ENCODE assay signal across 27 cellular contexts in genomic region chr3:161293381-161293780, GRCh38.
DNase-seq lines count a peak whose midpoint lies in the region; ATAC-seq, FAIRE-seq and TF ChIP-seq lines count a peak whose summit lies in the region.
"Had no signal": no experiment of that assay in that cellular context is flagged by ENCODE, and none has a peak within 500 bp of the region (broad histone marks: within the 10 kb centered on the region; RNA-seq: fewer than 3 reads in every experiment).

No MANE protein-coding gene starts in this region.

- CTCF ChIA-PET in GM12878 (lab: Yijun Ruan, JAX) = interaction anchor here (0.5 to 2.9 kb wide), 4 partner anchors 8 to 1146 kb away, joined by 3 to 8 read pairs (median 3); no protein-coding TSS in a partner anchor

- H3K27ac ChIP-seq in GM23338 (ENCODE audit: low read depth) (no peak overlapping the region), GM12878 (ENCODE audit: control insufficient read depth, insufficient read depth) (no peak overlapping the region), substantia nigra (ENCODE audit: low read depth, low read length, poor library complexity, severe bottlenecking) (no peak overlapping the region)
- H3K27ac ChIP-seq: BLaER1 had no signal

- no peak overlapping the region for H3K27ac Mint-ChIP-seq in GM23338
- no peak overlapping the region for H3K27ac Mint-ChIP-seq in stimulated activated effector memory CD8-positive, alpha-beta T cell treated with anti-CD3 and anti-CD28 coated beads, Interleukin-12 subunit alpha, Interleukin-12 subunit beta, amount 100 ng/mL, for 72 hours
- no peak overlapping the region for H3K27ac Mint-ChIP-seq in stimulated activated naive CD8-positive, alpha-beta T cell treated with anti-CD3 and anti-CD28 coated beads, Interleukin-15, amount 100 ng/mL, for 72 hours
- H3K27ac Mint-ChIP-seq: CD14-positive monocyte; CD4-positive, CD25-positive, alpha-beta regulatory T cell had no signal

- 35% methylated on average over 2 of the region's 2 CpGs for WGBS in GM12878 (ENCODE audit: insufficient coverage, insufficient replicate concordance, low lambda C conversion rate, missing lambda C conversion rate)

- no peaks in the 10 kb centered on the region for H3K27me3 ChIP-seq in GM23338 (ENCODE audit: insufficient read depth)
- H3K27me3 ChIP-seq in GM12878 (replicated peaks in 1 of 2; ENCODE audit: control insufficient read depth in 2 of 2, insufficient read depth in 2 of 2, low read length in 1 of 2) = no peaks in the 10 kb centered on the region
- H3K27me3 ChIP-seq: BE2C, BLaER1 had no signal

- no peaks in the 10 kb centered on the region; the same call in 1 of the 3 replicates for H3K4me1 Mint-ChIP-seq in GM23338
- no peaks in the 10 kb centered on the region for H3K4me1 Mint-ChIP-seq in stimulated activated effector memory CD8-positive, alpha-beta T cell treated with anti-CD3 and anti-CD28 coated beads, Interleukin-12 subunit alpha, Interleukin-12 subunit beta, amount 100 ng/mL, for 72 hours
- no peaks in the 10 kb centered on the region for H3K4me1 Mint-ChIP-seq in stimulated activated naive CD8-positive, alpha-beta T cell treated with anti-CD3 and anti-CD28 coated beads, Interleukin-15, amount 100 ng/mL, for 72 hours
- H3K4me1 Mint-ChIP-seq: CD14-positive monocyte; CD4-positive, alpha-beta memory T cell; CD4-positive, CD25-positive, alpha-beta regulatory T cell; CD8-positive, alpha-beta memory T cell had no signal

- BruUV-seq in GM12878 (replicated peaks; lab: Mats Ljungman, UMichigan) = no TSS peak

- H3K4me3 ChIP-seq in GM23338 (no peak overlapping the region), GM12878 (no peak overlapping the region)
- H3K4me3 ChIP-seq: BLaER1 had no signal

- no peak for TF ChIP-seq POLR2A in GM12878 (IDR thresholded peaks at IDR 0.05; ENCODE audit: low read depth, low read length)

- no peaks in the 10 kb centered on the region for H3K9me2 ChIP-seq in GM23338 (ENCODE audit: insufficient read depth)

- POLR2A ChIA-PET in GM12878 (lab: Charles Lee) = no interaction called here

- RAD21 ChIA-PET in GM12878 (lab: Charles Lee; ENCODE audit: unreplicated experiment) = interaction anchor here (1.0 to 1.3 kb wide), 2 partner anchors 19 to 114 kb away, joined by 3 read pairs; no protein-coding TSS in a partner anchor

- H3K36me3 ChIP-seq in GM23338 (ENCODE audit: insufficient read depth) (peaks cover 3% of the 10 kb centered on the region; the same call in 1 of the 2 replicates), GM12878 (ENCODE audit: control insufficient read depth in 2 of 2, insufficient read depth in 2 of 2, low read length in 1 of 2) (no peaks in the 10 kb centered on the region)
- H3K36me3 ChIP-seq: BE2C, BLaER1 had no signal

- H3K9me3 ChIP-seq in GM12878 (replicated peaks; ENCODE audit: control insufficient read depth, insufficient read depth, low read length) = peaks cover 3% of the 10 kb centered on the region; the same call in 1 of the 3 replicates
- H3K9me3 ChIP-seq: BE2C had no signal

- H4K20me1 ChIP-seq in GM23338 (replicated peaks; ENCODE audit: insufficient read depth) (no peaks in the 10 kb centered on the region), GM12878 (ENCODE audit: control insufficient read depth, insufficient read depth) (no peaks in the 10 kb centered on the region)
- H4K20me1 ChIP-seq: BLaER1 had no signal

- FAIRE-seq in GM12878 (lab: Jason Lieb, UNC) = no peak
- FAIRE-seq: A204.1, GM12891, GM19239 had no signal

- ATAC-seq in GM21447 (IDR thresholded peaks at IDR 0.05; ENCODE audit: unreplicated experiment) = peak; percentile 49
- ATAC-seq in GM23338 = peak; percentile 50; the same call in 1 of the 3 replicates
- peak; percentile 38; the same call in 1 of the 3 replicates for ATAC-seq in GM12878
- ATAC-seq in stimulated activated effector memory CD8-positive, alpha-beta T cell treated with anti-CD3 and anti-CD28 coated beads, Interleukin-12 subunit alpha, Interleukin-12 subunit beta, amount 100 ng/mL, for 72 hours = no peak
- no peak for ATAC-seq in stimulated activated naive CD8-positive, alpha-beta T cell treated with anti-CD3 and anti-CD28 coated beads, Interleukin-15, amount 100 ng/mL, for 72 hours

- H3K9me3 Mint-ChIP-seq in GM23338 = peaks cover 16% of the 10 kb centered on the region
- peaks cover 5% of the 10 kb centered on the region for H3K9me3 Mint-ChIP-seq in stimulated activated effector memory CD8-positive, alpha-beta T cell treated with anti-CD3 and anti-CD28 coated beads, Interleukin-12 subunit alpha, Interleukin-12 subunit beta, amount 100 ng/mL, for 72 hours
- H3K9me3 Mint-ChIP-seq in stimulated activated naive CD8-positive, alpha-beta T cell treated with anti-CD3 and anti-CD28 coated beads, Interleukin-15, amount 100 ng/mL, for 72 hours = peaks cover 12 to 17% of the 10 kb centered on the region in 2 donors

- no peak overlapping the region for H3K9ac ChIP-seq in GM12878 (ENCODE audit: control insufficient read depth, insufficient read depth, low read length)
- H3K9ac ChIP-seq: BLaER1 had no signal

- TF ChIP-seq EP300 in GM12878 (IDR thresholded peaks at IDR 0.05; ENCODE audit: borderline replicate concordance in 1 of 2, control insufficient read depth in 1 of 2, low read depth in 2 of 2, low read length in 2 of 2) = no peak

- no peaks in the 10 kb centered on the region for H3K27me3 Mint-ChIP-seq in GM23338 (ENCODE audit: insufficient read depth, low read depth, poor library complexity)
- peaks cover 22% of the 10 kb centered on the region for H3K27me3 Mint-ChIP-seq in stimulated activated naive CD8-positive, alpha-beta T cell treated with anti-CD3 and anti-CD28 coated beads, Interleukin-15, amount 100 ng/mL, for 72 hours

- SMC1A ChIA-PET in GM12878 (lab: Charles Lee; ENCODE audit: uncharacterized antibody, unreplicated experiment) = interaction anchor here (0.9 to 1.6 kb wide), 2 partner anchors 18 to 44 kb away, joined by 4 read pairs; no protein-coding TSS in a partner anchor

- in situ Hi-C loops in GM12878 (cut with MboI) = no loop called here

- DNase-seq in GM23338 (ENCODE audit: low spot score) (no peak), NCI-H69 (lab: John Stamatoyannopoulos, UW) (peak; percentile 1), GM12878 (ENCODE audit: low read depth, low spot score) (no peak), mucosa of gallbladder (ENCODE audit: low spot score) (no peak), substantia nigra (lab: John Stamatoyannopoulos, UW) (no peak)
- DNase-seq in stimulated activated effector memory CD8-positive, alpha-beta T cell treated with anti-CD3 and anti-CD28 coated beads, Interleukin-12 subunit alpha, Interleukin-12 subunit beta, amount 100 ng/mL, for 72 hours (ENCODE audit: low spot score in 2 of 2) = no peak
- no peak for DNase-seq in stimulated activated naive CD8-positive, alpha-beta T cell treated with anti-CD3 and anti-CD28 coated beads, Interleukin-15, amount 100 ng/mL, for 72 hours
- DNase-seq: 8988T; ACHN; BE2C; C1 segment of cervical spinal cord; CD4-positive, alpha-beta memory T cell; CD4-positive, CD25-positive, alpha-beta regulatory T cell; CD8-positive, alpha-beta memory T cell; COR-L47; DMS153; DMS53; DMS79; DND-41; EL; GDM1 had no signal

- intact Hi-C loops in GM12878 (cut with micrococcal nuclease; ENCODE audit: unreplicated experiment) = no loop called here

- no peaks in the 10 kb centered on the region for H3K79me2 ChIP-seq in GM23338 (replicated peaks; ENCODE audit: insufficient read depth)
- no peaks in the 10 kb centered on the region for H3K79me2 ChIP-seq in GM12878 (ENCODE audit: control insufficient read depth, insufficient read depth, low read length)

- no peaks in the 10 kb centered on the region for H3K4me1 ChIP-seq in GM23338 (ENCODE audit: insufficient read depth)
- H3K4me1 ChIP-seq in GM12878 (ENCODE audit: control insufficient read depth, insufficient read depth, low read length) = no peaks in the 10 kb centered on the region
- H3K4me1 ChIP-seq: BE2C had no signal

- TF ChIP-seq CTCF in GM23338 (conservative IDR thresholded peaks at IDR 0.05; ENCODE audit: low read depth in 2 of 2) (no peak), GM12878 (IDR thresholded peaks at IDR 0.05 in 2 of 3, conservative IDR thresholded peaks at IDR 0.05 in 1 of 3; ENCODE audit: control insufficient read depth in 2 of 3, extremely low read depth in 1 of 3, insufficient read depth in 1 of 3, low read depth in 3 of 3, low read length in 3 of 3) (no peak)

- peak overlapping the region; percentile 54; the same call in 1 of the 2 replicates for H2AFZ ChIP-seq in GM23338
- no peak overlapping the region for H2AFZ ChIP-seq in GM12878 (ENCODE audit: control insufficient read depth, low read depth, low read length)

- no peak overlapping the region for H3K4me2 ChIP-seq in GM23338
- H3K4me2 ChIP-seq in GM12878 (ENCODE audit: control insufficient read depth, insufficient read depth) = no peak overlapping the region
- H3K4me2 ChIP-seq: BLaER1 had no signal

- H3K36me3 Mint-ChIP-seq in GM23338 (ENCODE audit: low read depth) = peaks cover 20% of the 10 kb centered on the region
- H3K36me3 Mint-ChIP-seq in stimulated activated effector memory CD8-positive, alpha-beta T cell treated with anti-CD3 and anti-CD28 coated beads, Interleukin-12 subunit alpha, Interleukin-12 subunit beta, amount 100 ng/mL, for 72 hours = no peaks in the 10 kb centered on the region
- H3K36me3 Mint-ChIP-seq: CD14-positive monocyte had no signal

- no peak for TF ChIP-seq RAD21 in GM12878 (IDR thresholded peaks at IDR 0.05; ENCODE audit: insufficient read depth, low read depth, low read length)

- no peaks in the 10 kb centered on the region for H3F3A ChIP-seq in GM23338 (replicated peaks; ENCODE audit: low read depth)

- no peak overlapping the region for H3K4me3 Mint-ChIP-seq in GM23338
- H3K4me3 Mint-ChIP-seq in stimulated activated effector memory CD8-positive, alpha-beta T cell treated with anti-CD3 and anti-CD28 coated beads, Interleukin-12 subunit alpha, Interleukin-12 subunit beta, amount 100 ng/mL, for 72 hours = no peak overlapping the region
- H3K4me3 Mint-ChIP-seq in stimulated activated naive CD8-positive, alpha-beta T cell treated with anti-CD3 and anti-CD28 coated beads, Interleukin-15, amount 100 ng/mL, for 72 hours = no peak overlapping the region
- H3K4me3 Mint-ChIP-seq: CD4-positive, alpha-beta memory T cell; CD4-positive, CD25-positive, alpha-beta regulatory T cell; CD8-positive, alpha-beta memory T cell had no signal

TF ChIP-seq in GM23338, 12 proteins besides CTCF, POLR2A, EP300 and RAD21 (continues in another document):
- no peak for TF ChIP-seq CREB1 (CRISPR knock-in tag; IDR thresholded peaks at IDR 0.05; ENCODE audit: low read depth)

TF ChIP-seq in GM12878, 131 proteins besides CTCF, POLR2A, EP300 and RAD21 (continues in another document):
- TF ChIP-seq KAT2A (conservative IDR thresholded peaks at IDR 0.05; ENCODE audit: control insufficient read depth, low read depth, low read length) (no peak), TCF3 (IDR thresholded peaks at IDR 0.05; ENCODE audit: borderline replicate concordance, insufficient read depth, low read depth, low read length) (no peak), SIX5 (IDR thresholded peaks at IDR 0.05; ENCODE audit: low read depth, low read length, severe bottlenecking) (no peak)

Comparison
In these comparisons a context has a peak if more than half of its experiments do, and no peak if none do; other contexts are left out.
1. ATAC-seq: peak in GM21447 (single experiment), GM23338 (single experiment) and GM12878 (single experiment); none in stimulated activated effector memory CD8-positive, alpha-beta T cell treated with anti-CD3 and anti-CD28 coated beads, Interleukin-12 subunit alpha, Interleukin-12 subunit beta, amount 100 ng/mL, for 72 hours (single experiment) and stimulated activated naive CD8-positive, alpha-beta T cell treated with anti-CD3 and anti-CD28 coated beads, Interleukin-15, amount 100 ng/mL, for 72 hours (single experiment).